22 cellular contexts compared by ENCODE assay signal in the genomic region with DNA sequence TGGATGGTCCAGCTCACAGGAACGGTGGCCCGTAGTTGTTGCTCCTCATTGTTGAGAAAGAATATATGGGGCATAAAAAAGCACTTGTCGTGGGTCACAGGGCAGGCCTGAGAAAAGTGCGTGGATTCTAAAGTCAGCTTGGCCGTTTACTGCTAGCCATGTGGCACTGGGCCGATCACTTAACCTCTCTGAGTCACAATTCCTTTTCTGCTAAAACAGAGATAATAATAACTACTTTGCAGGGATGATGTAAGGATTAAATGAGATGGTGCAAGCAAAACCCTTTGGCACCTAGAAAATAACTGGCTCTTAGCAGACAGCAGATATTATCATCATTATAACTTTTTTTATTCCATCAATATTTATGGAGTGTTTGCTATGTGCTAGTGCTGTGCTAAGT.
"Had no signal": no experiment of that assay in that cellular context is flagged by ENCODE, and none has a peak within 500 bp of the region (broad histone marks: within the 10 kb centered on the region; RNA-seq: fewer than 3 reads in every experiment).

No MANE protein-coding gene starts in this region.

- ATAC-seq: activated CD8-positive, alpha-beta memory T cell treated with anti-CD3 and anti-CD28 coated beads, Interleukin-2, amount 10 ng/mL, durations not matched to agents 7 days and 5 days; activated CD8-positive, alpha-beta T cell treated with anti-CD3 and anti-CD28 coated beads for 36 hours; foreskin keratinocyte; left lobe of liver; naive thymus-derived CD4-positive, alpha-beta T cell; stimulated activated naive CD8-positive, alpha-beta T cell treated with anti-CD3 and anti-CD28 coated beads, Interleukin-15, Interleukin-2, amounts not matched to agents 100 U/mL and 50 U/mL, for 24 hours; upper lobe of right lung had no signal

- DNase-seq: activated CD4-positive, alpha-beta T cell treated with anti-CD3 and anti-CD28 coated beads, Interleukin-2, amount 10 ng/mL, durations not matched to agents 7 days and 5 days; activated CD4-positive, CD25-positive, alpha-beta regulatory T cell treated with anti-CD3 and anti-CD28 coated beads, Interleukin-2, amount 50 U/mL, for 72 hours; activated CD8-positive, alpha-beta memory T cell treated with anti-CD3 and anti-CD28 coated beads, Interleukin-2, amount 10 ng/mL, durations not matched to agents 7 days and 5 days; activated CD8-positive, alpha-beta T cell treated with anti-CD3 and anti-CD28 coated beads for 36 hours; activated gamma-delta T cell; activated naive CD4-positive, alpha-beta T cell treated with anti-CD3 and anti-CD28 coated beads, Interleukin-2, amount 50 U/mL, for 16 hours; aorta; endodermal cell; esophagus squamous epithelium; foreskin keratinocyte; naive thymus-derived CD4-positive, alpha-beta T cell; sigmoid colon; stimulated activated CD4-positive, alpha-beta T cell treated with anti-CD3 and anti-CD28 coated beads, Interleukin-4, amount 100 ng/mL, for 1 hour; stimulated activated naive CD8-positive, alpha-beta T cell treated with anti-CD3 and anti-CD28 coated beads, Interleukin-15, Interleukin-2, amounts not matched to agents 100 U/mL and 50 U/mL, for 24 hours; thyroid gland; upper lobe of right lung; WERI-Rb-1 had no signal

- H3K4me1 ChIP-seq: neural progenitor cell, sigmoid colon, upper lobe of right lung had no signal

- H3K4me3 Mint-ChIP-seq: activated CD4-positive, alpha-beta T cell treated with anti-CD3 and anti-CD28 coated beads, Interleukin-2, amount 10 ng/mL, durations not matched to agents 7 days and 5 days; activated CD8-positive, alpha-beta memory T cell treated with anti-CD3 and anti-CD28 coated beads, Interleukin-2, amount 10 ng/mL, durations not matched to agents 7 days and 5 days; activated CD8-positive, alpha-beta T cell treated with anti-CD3 and anti-CD28 coated beads for 36 hours; activated T-helper 1 cell treated with anti-CD3 and anti-CD28 coated beads, Interleukin-12 subunit alpha, Interleukin-12 subunit beta, Interleukin-2, Interleukin-4 antibody, amounts not matched to agents 30 ng/mL and 10 ng/mL and 1 ng/mL, durations not matched to agents 14 hours and 24 hours and 36 hours; endodermal cell; naive thymus-derived CD4-positive, alpha-beta T cell; neural progenitor cell had no signal

- H3K27me3 ChIP-seq: esophagus squamous epithelium, foreskin keratinocyte, neural progenitor cell, sigmoid colon, thyroid gland, upper lobe of right lung had no signal

- H3K27me3 Mint-ChIP-seq: activated CD4-positive, alpha-beta T cell treated with anti-CD3 and anti-CD28 coated beads, Interleukin-2, amount 10 ng/mL, durations not matched to agents 7 days and 5 days; activated CD8-positive, alpha-beta memory T cell treated with anti-CD3 and anti-CD28 coated beads, Interleukin-2, amount 10 ng/mL, durations not matched to agents 7 days and 5 days had no signal

- H3K27ac ChIP-seq: coronary artery, esophagus squamous epithelium, foreskin keratinocyte, neural progenitor cell, sigmoid colon, thyroid gland, upper lobe of right lung, WERI-Rb-1 had no signal

- H3K27ac Mint-ChIP-seq: activated CD4-positive, alpha-beta T cell treated with anti-CD3 and anti-CD28 coated beads, Interleukin-2, amount 10 ng/mL, durations not matched to agents 7 days and 5 days; activated CD8-positive, alpha-beta memory T cell treated with anti-CD3 and anti-CD28 coated beads, Interleukin-2, amount 10 ng/mL, durations not matched to agents 7 days and 5 days; activated CD8-positive, alpha-beta T cell treated with anti-CD3 and anti-CD28 coated beads for 36 hours; activated T-helper 1 cell treated with anti-CD3 and anti-CD28 coated beads, Interleukin-12 subunit alpha, Interleukin-12 subunit beta, Interleukin-2, Interleukin-4 antibody, amounts not matched to agents 30 ng/mL and 10 ng/mL and 1 ng/mL, durations not matched to agents 14 hours and 24 hours and 36 hours; endodermal cell; naive thymus-derived CD4-positive, alpha-beta T cell; neural progenitor cell had no signal

- H2AFZ ChIP-seq: neural progenitor cell had no signal

- H3K4me1 Mint-ChIP-seq: activated CD8-positive, alpha-beta memory T cell treated with anti-CD3 and anti-CD28 coated beads, Interleukin-2, amount 10 ng/mL, durations not matched to agents 7 days and 5 days; endodermal cell; neural progenitor cell had no signal

- H3K36me3 Mint-ChIP-seq: activated CD8-positive, alpha-beta memory T cell treated with anti-CD3 and anti-CD28 coated beads, Interleukin-2, amount 10 ng/mL, durations not matched to agents 7 days and 5 days; neural progenitor cell had no signal

- H3K9me3 Mint-ChIP-seq: activated CD4-positive, alpha-beta T cell treated with anti-CD3 and anti-CD28 coated beads, Interleukin-2, amount 10 ng/mL, durations not matched to agents 7 days and 5 days; activated CD8-positive, alpha-beta T cell treated with anti-CD3 and anti-CD28 coated beads for 36 hours; activated T-helper 1 cell treated with anti-CD3 and anti-CD28 coated beads, Interleukin-12 subunit alpha, Interleukin-12 subunit beta, Interleukin-2, Interleukin-4 antibody, amounts not matched to agents 30 ng/mL and 10 ng/mL and 1 ng/mL, durations not matched to agents 14 hours and 24 hours and 36 hours had no signal

- H3K9me3 ChIP-seq: esophagus squamous epithelium, sigmoid colon, thyroid gland, upper lobe of right lung had no signal

- H3K4me3 ChIP-seq: coronary artery, esophagus squamous epithelium, lung, neural progenitor cell, sigmoid colon, thyroid gland, upper lobe of right lung had no signal

- H3K4me2 ChIP-seq: neural progenitor cell had no signal

- H3K36me3 ChIP-seq: esophagus squamous epithelium, neural progenitor cell, sigmoid colon, thyroid gland, upper lobe of right lung, WERI-Rb-1 had no signal

- H3K9ac ChIP-seq: neural progenitor cell had no signal
